ENCODE assay signal across 20 cellular contexts in genomic region chr5:43348964-43349363, GRCh38. TPM values are rescaled to one million over a fixed set of nuclear protein-coding genes. Genes with fewer than 3 reads are reported as not detected.
DNase-seq lines count a peak whose midpoint lies in the region; ATAC-seq, FAIRE-seq and TF ChIP-seq lines count a peak whose summit lies in the region.
"Had no signal": no experiment of that assay in that cellular context is flagged by ENCODE, and none has a peak within 500 bp of the region (broad histone marks: within the 10 kb centered on the region; RNA-seq: fewer than 3 reads in every experiment).

No MANE protein-coding gene starts in this region.

- 43% methylated on average over 1 of the region's 1 CpG for WGBS in K562 (ENCODE audit: insufficient coverage, low coverage, missing lambda C conversion rate)
- WGBS in urinary bladder: 86% methylated on average over 1 of the region's 1 CpG
- WGBS in mammary epithelial cell (ENCODE audit: low coverage, missing lambda C conversion rate): 100% methylated on average over 1 of the region's 1 CpG

- TF ChIP-seq CTCF in K562 (IDR thresholded peaks at IDR 0.05 in 2 of 3, conservative IDR thresholded peaks at IDR 0.05 in 1 of 3; ENCODE audit: insufficient read depth in 2 of 3, low read depth in 1 of 3, low read length in 3 of 3) (no peak), mammary epithelial cell (conservative IDR thresholded peaks at IDR 0.05 in 1 of 2, IDR thresholded peaks at IDR 0.05 in 1 of 2; ENCODE audit: extremely low read depth in 1 of 2, insufficient read depth in 1 of 2, low read depth in 1 of 2, low read length in 2 of 2) (no peak)

- CTCF ChIA-PET in K562 (lab: Yijun Ruan, JAX; ENCODE audit: low intra/inter-chr PET ratio): no interaction called here
- CTCF ChIA-PET in mammary epithelial cell (lab: Charles Lee; ENCODE audit: low non-redundant PET): no interaction called here

- dilution Hi-C loops in mammary epithelial cell (cut with HindIII; ENCODE audit: low sequenced_read_pairs): no loop called here

- H3K9ac ChIP-seq in K562 (ENCODE audit: insufficient read depth in 1 of 2, low read depth in 2 of 2, low read length in 2 of 2) (no peak overlapping the region), mammary epithelial cell (ENCODE audit: insufficient read depth, low read length) (no peak overlapping the region)

- FAIRE-seq in HTR-8/SVneo (lab: Jason Lieb, UNC) (peak; percentile 48), K562 (lab: Jason Lieb, UNC) (no peak)
- FAIRE-seq: GM12891, GM18507, H54 had no signal

- H3K9me3 ChIP-seq in K562 (replicated peaks; ENCODE audit: control insufficient read depth, insufficient read depth, low read depth, low read length) (no peaks in the 10 kb centered on the region), mammary epithelial cell (replicated peaks; ENCODE audit: insufficient read depth, low read length) (no peaks in the 10 kb centered on the region)
- H3K9me3 ChIP-seq: HAP-1 had no signal

- H2AFZ ChIP-seq in K562 (ENCODE audit: low read depth, low read length) (peak overlapping the region; percentile 21; the same call in 1 of the 2 replicates), mammary epithelial cell (ENCODE audit: low read depth, low read length) (no peak overlapping the region)
- H2AFZ ChIP-seq: GM23338 had no signal

- POLR2A ChIA-PET in K562 (lab: Yijun Ruan, JAX): interaction anchor here (1.2 kb wide), 1 partner anchor 22 kb away, joined by 4 read pairs; no protein-coding TSS in a partner anchor

- BruUV-seq in K562 (replicated peaks; lab: Mats Ljungman, UMichigan): no TSS peak
- BruUV-seq in mammary epithelial cell (replicated peaks; lab: Mats Ljungman, UMichigan): no TSS peak

- H3K27ac ChIP-seq in K562 (ENCODE audit: extremely low read depth, low read depth, low read length) (no peak overlapping the region), urinary bladder (ENCODE audit: low read depth) (no peak overlapping the region), mammary epithelial cell (ENCODE audit: insufficient read depth, low read depth, low read length) (no peak overlapping the region)

- no peak for TF ChIP-seq POLR2A in K562 (conservative IDR thresholded peaks at IDR 0.05)

- H3K36me3 ChIP-seq in K562 (ENCODE audit: control insufficient read depth, insufficient read depth, low read length) (no peaks in the 10 kb centered on the region), urinary bladder (ENCODE audit: insufficient read depth) (no peaks in the 10 kb centered on the region), mammary epithelial cell (ENCODE audit: insufficient read depth, low read length) (no peaks in the 10 kb centered on the region)
- H3K36me3 ChIP-seq: HAP-1 had no signal

- no peak for TF ChIP-seq RAD21 in K562 (CRISPR knock-in tag; conservative IDR thresholded peaks at IDR 0.05 in 1 of 2, IDR thresholded peaks at IDR 0.05 in 1 of 2)

- H3K79me2 ChIP-seq in K562 (ENCODE audit: control insufficient read depth, insufficient read depth, low read length) (no peaks in the 10 kb centered on the region), mammary epithelial cell (ENCODE audit: insufficient read depth, low read length) (no peaks in the 10 kb centered on the region)

- H4K20me1 ChIP-seq in K562 (replicated peaks; ENCODE audit: control insufficient read depth, insufficient read depth, low read length): no peaks in the 10 kb centered on the region
- H4K20me1 ChIP-seq in mammary epithelial cell (ENCODE audit: insufficient read depth, low read length): no peaks in the 10 kb centered on the region

- H3K4me3 ChIP-seq in K562 (no peak overlapping the region), urinary bladder (ENCODE audit: low read depth, low read length) (peak overlapping the region; percentile 3), mammary epithelial cell (replicated peaks in 1 of 3; ENCODE audit: insufficient read depth in 1 of 3, low read depth in 2 of 3, low read length in 3 of 3) (no peak overlapping the region)
- H3K4me3 ChIP-seq: GM23338, HAP-1 had no signal

- no peak overlapping the region for H3K4me2 ChIP-seq in K562 (ENCODE audit: insufficient read depth, low read length)
- H3K4me2 ChIP-seq in mammary epithelial cell (ENCODE audit: insufficient read depth, low read depth, low read length): no peak overlapping the region
- H3K4me2 ChIP-seq: GM23338 had no signal

- in situ Hi-C loops in K562 (cut with MboI): no loop called here
- in situ Hi-C loops in mammary epithelial cell (cut with MboI; ENCODE audit: low sequenced_read_pairs in 2 of 2): no loop called here

- DNase-seq in HTR-8/SVneo (ENCODE audit: insufficient read length, low spot score) (no peak), K562 (ENCODE audit: extremely low read depth in 1 of 4, low spot score in 3 of 4) (no peak), mammary epithelial cell (no peak)
- DNase-seq: C1 segment of cervical spinal cord; Calu3; CD4-positive, alpha-beta memory T cell; COR-L47; DMS53; DMS79 treated with DMSO at 0.1 percent for 48 hours; GF-D8; HFFc6 had no signal

- no peak for TF ChIP-seq EP300 in K562 (IDR thresholded peaks at IDR 0.05; ENCODE audit: low read length)

- ATAC-seq in K562 (no peak; the same call in 1 of the 3 replicates), esophagus mucosa (peak; percentile 95), HG03025 (IDR thresholded peaks at IDR 0.05; ENCODE audit: low FRiP score, unreplicated experiment) (no peak), HG03097 (IDR thresholded peaks at IDR 0.05; ENCODE audit: low FRiP score, unreplicated experiment) (no peak)
- ATAC-seq: GM23338 had no signal

- H3K4me1 ChIP-seq in K562 (replicated peaks in 1 of 2; ENCODE audit: control insufficient read depth in 2 of 2, insufficient read depth in 2 of 2, low read length in 2 of 2) (peaks cover 0 to 12% of the 10 kb centered on the region in 2 experiments; a peak in 4 of 5 replicates), urinary bladder (ENCODE audit: insufficient read depth) (no peaks in the 10 kb centered on the region), mammary epithelial cell (ENCODE audit: insufficient read depth, low read length) (no peaks in the 10 kb centered on the region)
- H3K4me1 ChIP-seq: HAP-1 had no signal

- H3K27me3 ChIP-seq in K562 (ENCODE audit: control insufficient read depth in 2 of 2, insufficient read depth in 2 of 2, low read length in 2 of 2) (no peaks in the 10 kb centered on the region), mammary epithelial cell (ENCODE audit: insufficient read depth, low read length) (no peaks in the 10 kb centered on the region)

- H3K9me1 ChIP-seq in K562 (ENCODE audit: control insufficient read depth, insufficient read depth, low read length): no peaks in the 10 kb centered on the region

- intact Hi-C loops in K562 (cut with micrococcal nuclease) (no loop called here), mammary epithelial cell (cut with micrococcal nuclease) (no loop called here)

TF ChIP-seq in K562, 482 proteins besides CTCF, POLR2A, EP300 and RAD21:
- TF ChIP-seq MAFG (tag; conservative IDR thresholded peaks at IDR 0.05) (0 out of 2 replicates have a peak, but pooled peaks have one; percentile 6), POU5F1 (IDR thresholded peaks at IDR 0.05; ENCODE audit: borderline replicate concordance, low read depth, low read length, partially characterized antibody) (no peak), KAT2B (IDR thresholded peaks at IDR 0.05; ENCODE audit: low read depth, low read length) (no peak), ZNF316 (IDR thresholded peaks at IDR 0.05) (peak; percentile 36; the same call in 1 of the 2 replicates)

RNA-seq across cellular contexts. Expression of gene HMGCS1, which starts 35.8 kb away (rescaled TPM):
- total RNA-seq in K562 (2011; cell fraction: chromatin; rRNA removed; ENCODE audit: low replicate concordance): 640 and 1,528 TPM in 2 replicates
- 261 and 443 TPM in 2 replicates for total RNA-seq in K562 (2011; cell fraction: nucleolus; rRNA removed)
- total RNA-seq in K562 (2011; cell fraction: nucleoplasm; rRNA removed): 645 and 660 TPM in 2 replicates
- total RNA-seq in K562 (2014; rRNA removed) (43.7 and 46.9 TPM in 2 replicates), K562 (2014; rRNA removed; fragmentation: Illumina TruSeq; extraction: Trizol) (131 and 160 TPM in 2 replicates), K562 (2015; rRNA removed; fragmentation: Illumina TruSeq; extraction: Trizol) (66.1 and 77.9 TPM in 2 replicates), K562 (2021) (116 and 137 TPM in 2 replicates), esophagus mucosa (307 TPM), urinary bladder (108 TPM), mammary epithelial cell (100 to 1,000 TPM in 1 of 2 donors, 10 to 100 TPM in 1; 68.8 to 218 TPM)
- polyA plus RNA-seq in K562 (2011; rRNA removed) (337 and 342 TPM in 2 replicates), K562 (2014; fragmentation: Illumina TruSeq; extraction: Trizol) (139 and 165 TPM in 2 replicates), K562 (2014; fragmentation: Nextera tagmentation; extraction: Ambion mirVana) (10 to 100 TPM; 84.6 to 93.1 TPM), K562 (2014; rRNA removed) (111 and 122 TPM in 2 replicates), urinary bladder (22.8 TPM), mammary epithelial cell (148 TPM)
- 38.9 and 149 TPM in 2 replicates for polyA plus RNA-seq in K562 (2011; cell fraction: cytosol; rRNA removed)
- polyA plus RNA-seq in K562 (2011; cell fraction: nucleus; rRNA removed): 209 and 452 TPM in 2 replicates
- polyA plus RNA-seq in K562 (2012): 49.5 and 143 TPM in 2 replicates
- polyA minus RNA-seq in K562 (2011; rRNA and poly(A)+ RNA removed): 389 and 534 TPM in 2 replicates
- 123 and 131 TPM in 2 replicates for polyA minus RNA-seq in K562 (2011; cell fraction: cytosol; rRNA and poly(A)+ RNA removed)
- polyA minus RNA-seq in K562 (2011; cell fraction: nucleus; rRNA and poly(A)+ RNA removed): 142 and 344 TPM in 2 replicates
- polyA minus RNA-seq in mammary epithelial cell: 191 TPM
